ENCODE assay signal across 21 cellular contexts in the genomic region with DNA sequence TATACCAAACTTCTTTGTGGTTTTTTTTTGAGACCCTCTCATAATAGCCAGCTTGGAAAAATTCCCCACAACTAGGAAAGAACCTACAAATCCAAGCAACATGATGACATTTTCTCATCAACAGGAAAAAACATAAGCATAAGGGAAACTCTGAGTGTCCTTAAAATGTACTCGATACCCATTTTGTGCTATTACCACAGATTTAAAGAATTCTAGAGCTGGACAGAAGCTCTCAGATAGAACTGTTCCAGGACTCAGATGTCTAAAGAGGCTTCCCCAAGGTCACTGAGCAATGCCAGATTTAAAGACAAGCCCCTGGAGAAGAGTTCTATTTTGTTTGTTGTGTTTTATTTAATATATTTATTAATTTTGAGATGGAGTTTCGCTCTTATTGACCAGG.
A peak's percentile ranks its signal among the peaks of the same experiment; 100 is the strongest.
DNase-seq lines count a peak whose midpoint lies in the region; ATAC-seq, FAIRE-seq and TF ChIP-seq lines count a peak whose summit lies in the region.
"Had no signal": no experiment of that assay in that cellular context is flagged by ENCODE, and none has a peak within 500 bp of the region (broad histone marks: within the 10 kb centered on the region; RNA-seq: fewer than 3 reads in every experiment).

No MANE protein-coding gene starts in this region.

- WGBS in gastroesophageal sphincter (ENCODE audit: low coverage in 1 of 2), 2 donors: 80 to 90% methylated on average over 1 to 2 of the region's 2 CpGs

- peaks cover 22 to 47% of the 10 kb centered on the region in 2 donors for H3K36me3 Mint-ChIP-seq in activated T-cell treated with anti-CD3 and anti-CD28 coated beads, Interleukin-2, amount 50 U/mL, for 72 hours (ENCODE audit: insufficient read depth in 2 of 2)
- H3K36me3 Mint-ChIP-seq in activated CD8-positive, alpha-beta T cell treated with anti-CD3 and anti-CD28 coated beads, Interleukin-2, amount 10 ng/mL, durations not matched to agents 7 days and 5 days (ENCODE audit: low read depth): peaks cover 50% of the 10 kb centered on the region
- H3K36me3 Mint-ChIP-seq: WTC11 had no signal

- peaks cover 2 to 72% (median 5%) of the 10 kb centered on the region in 3 donors for H3K4me1 ChIP-seq in gastroesophageal sphincter

- no peak for DNase-seq in activated T-cell treated with anti-CD3 and anti-CD28 coated beads, Interleukin-2, amount 50 U/mL, for 72 hours
- DNase-seq in activated T-cell treated with anti-CD3 and anti-CD28 coated beads, Interleukin-2, amount 50 U/mL, for 48 hours: no peak
- no peak for DNase-seq in GM12892 (ENCODE audit: insufficient read length)
- no peak for DNase-seq in activated CD8-positive, alpha-beta T cell treated with anti-CD3 and anti-CD28 coated beads, Interleukin-2, amount 10 ng/mL, durations not matched to agents 7 days and 5 days
- no peak for DNase-seq in stimulated activated naive CD8-positive, alpha-beta T cell treated with anti-CD3 and anti-CD28 coated beads, Interleukin-15, amount 100 ng/mL, for 72 hours
- no peak for DNase-seq in ACHN
- DNase-seq: activated effector memory CD4-positive, alpha-beta T cell treated with anti-CD3 and anti-CD28 coated beads, Interleukin-2, amount 50 U/mL, for 16 hours; anterior cingulate cortex; CD4-positive, alpha-beta T cell; cortex of kidney; endodermal cell; left lung; NCI-H1105 treated with DMSO at 0.1 percent for 48 hours; NCI-H2029 treated with DMSO at 0.1 percent for 48 hours; NCI-H226; nucleus accumbens had no signal

- TF ChIP-seq CTCF in gastroesophageal sphincter (IDR thresholded peaks at IDR 0.05): no peak

- ATAC-seq in activated T-cell treated with anti-CD3 and anti-CD28 coated beads, Interleukin-2, amount 50 U/mL, for 72 hours (replicated peaks in 1 of 2): no peak
- ATAC-seq in activated CD8-positive, alpha-beta T cell treated with anti-CD3 and anti-CD28 coated beads, Interleukin-2, amount 10 ng/mL, durations not matched to agents 7 days and 5 days: no peak
- no peak for ATAC-seq in stimulated activated naive CD8-positive, alpha-beta T cell treated with anti-CD3 and anti-CD28 coated beads, Interleukin-15, amount 100 ng/mL, for 72 hours
- ATAC-seq in gastroesophageal sphincter: no peak
- ATAC-seq: left lung, Right ventricle myocardium inferior, WTC11 had no signal

- no peaks in the 10 kb centered on the region for H3K27me3 ChIP-seq in gastroesophageal sphincter
- H3K27me3 ChIP-seq: left lung, suprapubic skin had no signal

- POLR2A ChIA-PET in activated CD8-positive, alpha-beta T cell treated with anti-CD3 and anti-CD28 coated beads, Interleukin-2, amount 10 ng/mL, durations not matched to agents 7 days and 5 days (lab: Charles Lee): interaction anchor here (0.6 to 7.1 kb wide), 5 partner anchors 9 to 52 kb away, joined by 3 to 95 read pairs (median 4); no protein-coding TSS in a partner anchor

- H3K27ac ChIP-seq in gastroesophageal sphincter: no peak overlapping the region
- H3K27ac ChIP-seq: suprapubic skin had no signal

- no peaks in the 10 kb centered on the region for H3K9me3 Mint-ChIP-seq in activated T-cell treated with anti-CD3 and anti-CD28 coated beads, Interleukin-2, amount 50 U/mL, for 72 hours
- H3K9me3 Mint-ChIP-seq in activated CD8-positive, alpha-beta T cell treated with anti-CD3 and anti-CD28 coated beads, Interleukin-2, amount 10 ng/mL, durations not matched to agents 7 days and 5 days (ENCODE audit: insufficient read depth): no peaks in the 10 kb centered on the region
- no peaks in the 10 kb centered on the region for H3K9me3 Mint-ChIP-seq in stimulated activated naive CD8-positive, alpha-beta T cell treated with anti-CD3 and anti-CD28 coated beads, Interleukin-15, amount 100 ng/mL, for 72 hours
- H3K9me3 Mint-ChIP-seq: CD4-positive, alpha-beta T cell; endodermal cell; IgD-negative memory B cell; WTC11 had no signal

- TF ChIP-seq POLR2A in GM12892 (IDR thresholded peaks at IDR 0.05; ENCODE audit: low read depth, low read length): peak; percentile 55
- no peak for TF ChIP-seq POLR2A in gastroesophageal sphincter (IDR thresholded peaks at IDR 0.05)

- no peak for TF ChIP-seq EP300 in gastroesophageal sphincter (IDR thresholded peaks at IDR 0.05)

- CTCF ChIA-PET in activated CD8-positive, alpha-beta T cell treated with anti-CD3 and anti-CD28 coated beads, Interleukin-2, amount 10 ng/mL, durations not matched to agents 7 days and 5 days (lab: Charles Lee): interaction anchor here (0.7 to 8.5 kb wide), 8 partner anchors 7 to 58 kb away, joined by 3 to 68 read pairs (median 28); no protein-coding TSS in a partner anchor

- peaks cover 0 to 22% of the 10 kb centered on the region in 2 donors for H3K36me3 ChIP-seq in gastroesophageal sphincter

- no peaks in the 10 kb centered on the region for H3K27me3 Mint-ChIP-seq in activated T-cell treated with anti-CD3 and anti-CD28 coated beads, Interleukin-2, amount 50 U/mL, for 72 hours (ENCODE audit: low read depth)
- no peaks in the 10 kb centered on the region for H3K27me3 Mint-ChIP-seq in activated CD8-positive, alpha-beta T cell treated with anti-CD3 and anti-CD28 coated beads, Interleukin-2, amount 10 ng/mL, durations not matched to agents 7 days and 5 days (ENCODE audit: low read depth)
- no peaks in the 10 kb centered on the region for H3K27me3 Mint-ChIP-seq in stimulated activated naive CD8-positive, alpha-beta T cell treated with anti-CD3 and anti-CD28 coated beads, Interleukin-15, amount 100 ng/mL, for 72 hours
- H3K27me3 Mint-ChIP-seq: CD4-positive, alpha-beta T cell; IgD-negative memory B cell had no signal

- FAIRE-seq in GM12892 (lab: Jason Lieb, UNC): no peak

- peak overlapping the region; percentile 39 to 68 for H3K4me3 Mint-ChIP-seq in activated T-cell treated with anti-CD3 and anti-CD28 coated beads, Interleukin-2, amount 50 U/mL, for 72 hours
- no peak overlapping the region for H3K4me3 Mint-ChIP-seq in activated CD8-positive, alpha-beta T cell treated with anti-CD3 and anti-CD28 coated beads, Interleukin-2, amount 10 ng/mL, durations not matched to agents 7 days and 5 days
- peak overlapping the region; percentile 53 to 54 for H3K4me3 Mint-ChIP-seq in stimulated activated naive CD8-positive, alpha-beta T cell treated with anti-CD3 and anti-CD28 coated beads, Interleukin-15, amount 100 ng/mL, for 72 hours
- H3K4me3 Mint-ChIP-seq: endodermal cell, WTC11 had no signal

- peaks cover 43% of the 10 kb centered on the region for H3K4me1 Mint-ChIP-seq in activated T-cell treated with anti-CD3 and anti-CD28 coated beads, Interleukin-2, amount 50 U/mL, for 72 hours (ENCODE audit: low read depth)
- H3K4me1 Mint-ChIP-seq in activated CD8-positive, alpha-beta T cell treated with anti-CD3 and anti-CD28 coated beads, Interleukin-2, amount 10 ng/mL, durations not matched to agents 7 days and 5 days (ENCODE audit: low read depth): peaks cover 58% of the 10 kb centered on the region
- H3K4me1 Mint-ChIP-seq in stimulated activated naive CD8-positive, alpha-beta T cell treated with anti-CD3 and anti-CD28 coated beads, Interleukin-15, amount 100 ng/mL, for 72 hours: peaks cover 44% of the 10 kb centered on the region
- H3K4me1 Mint-ChIP-seq: endodermal cell had no signal

- in situ Hi-C loops in ACHN (cut with HindIII; ENCODE audit: low pct_ligation_motif_present, low pct_unique_long_range_greater_than_20kb, low sequenced_read_pairs): no loop called here

- H3K9me3 ChIP-seq in gastroesophageal sphincter: no peaks in the 10 kb centered on the region
- H3K9me3 ChIP-seq: left lung, suprapubic skin had no signal

- peak overlapping the region; percentile 87 for H3K27ac Mint-ChIP-seq in activated T-cell treated with anti-CD3 and anti-CD28 coated beads, Interleukin-2, amount 50 U/mL, for 72 hours
- H3K27ac Mint-ChIP-seq in activated CD8-positive, alpha-beta T cell treated with anti-CD3 and anti-CD28 coated beads, Interleukin-2, amount 10 ng/mL, durations not matched to agents 7 days and 5 days: peak overlapping the region; percentile 45
- H3K27ac Mint-ChIP-seq in stimulated activated naive CD8-positive, alpha-beta T cell treated with anti-CD3 and anti-CD28 coated beads, Interleukin-15, amount 100 ng/mL, for 72 hours: peak overlapping the region in 1 of 2 donors; percentile 84
- H3K27ac Mint-ChIP-seq: endodermal cell, WTC11 had no signal

- H3K4me3 ChIP-seq in gastroesophageal sphincter: no peak overlapping the region
- H3K4me3 ChIP-seq: left lung, suprapubic skin had no signal
